Comparison of ENCODE assay signal across 9 cellular contexts in the genomic region with DNA sequence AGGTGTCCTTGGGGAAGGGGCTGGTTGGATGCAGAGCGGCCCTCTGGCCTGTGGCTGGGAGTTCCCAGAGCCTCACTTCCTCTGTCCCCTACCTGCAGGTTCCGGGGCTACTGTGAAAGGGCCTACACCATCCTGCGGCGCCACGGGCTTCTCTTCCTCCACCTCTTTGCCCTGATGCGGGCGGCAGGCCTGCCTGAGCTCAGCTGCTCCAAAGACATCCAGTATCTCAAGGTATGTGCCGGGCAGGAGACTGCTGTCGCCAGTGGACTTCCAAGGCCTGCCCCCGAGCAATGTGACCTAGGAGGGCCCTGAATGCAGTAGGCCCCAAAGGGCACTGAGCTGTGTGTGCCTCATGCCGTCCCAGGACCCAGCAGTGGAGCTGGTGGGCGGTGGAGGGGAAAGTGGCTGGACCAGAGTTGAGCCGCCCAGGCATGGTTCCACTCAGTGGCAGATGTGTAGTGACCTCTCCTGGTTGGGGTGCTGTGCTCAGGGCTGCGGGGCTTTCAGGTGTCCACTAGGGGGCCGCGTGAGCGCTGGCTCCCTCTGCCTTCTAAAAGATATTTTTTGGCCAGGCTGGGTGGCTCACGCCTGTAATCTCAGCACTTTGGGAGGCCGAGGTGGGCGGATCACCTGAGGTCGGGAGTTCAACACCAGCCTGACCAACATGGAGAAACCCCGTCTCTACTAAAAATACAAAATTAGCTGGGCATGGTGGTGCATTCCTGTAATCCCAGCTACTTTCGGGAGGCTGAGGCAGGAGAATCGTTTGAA.
DNase-seq lines count a peak whose midpoint lies in the region; ATAC-seq and TF ChIP-seq lines count a peak whose summit lies in the region.
"Had no signal": no experiment of that assay in that cellular context is flagged by ENCODE, and none has a peak within 500 bp of the region (broad histone marks: within the 10 kb centered on the region; RNA-seq: fewer than 3 reads in every experiment).

No MANE protein-coding gene starts in this region.

- no peak overlapping the region for H4K91ac ChIP-seq in mesenchymal stem cell (ENCODE audit: low read length)

- H3K4me2 ChIP-seq in mesenchymal stem cell (ENCODE audit: low read length, poor library complexity, severe bottlenecking), result no peak overlapping the region

- TF ChIP-seq POLR2A in suprapubic skin (IDR thresholded peaks at IDR 0.05), result no peak

- intact Hi-C loops in CD8-positive, alpha-beta T cell (cut with DNase I, micrococcal nuclease), result loop anchor here in 1 of 2 experiments (1.0 to 5.0 kb wide), 4 partner anchors 8 to 142 kb away; no protein-coding TSS in a partner anchor
- intact Hi-C loops in dendritic cell treated with granulocyte-macrophage colony-stimulating factor and Interleukin-4, amounts not matched to agents 40 ng/mL and 50 ng/mL, for 4 days (cut with micrococcal nuclease), result no loop called here

- H3K27me3 Mint-ChIP-seq in CD8-positive, alpha-beta T cell (ENCODE audit: low read depth), result no peaks in the 10 kb centered on the region
- no peaks in the 10 kb centered on the region for H3K27me3 Mint-ChIP-seq in dendritic cell treated with granulocyte-macrophage colony-stimulating factor and Interleukin-4, amounts not matched to agents 40 ng/mL and 50 ng/mL, for 4 days
- H3K27me3 Mint-ChIP-seq: stimulated activated naive CD8-positive, alpha-beta T cell treated with anti-CD3 and anti-CD28 coated beads, Interleukin-15, Interleukin-2, amounts not matched to agents 100 ng/mL and 50 ng/mL, for 24 hours had no signal

- H3K27ac ChIP-seq in CD8-positive, alpha-beta T cell (ENCODE audit: low read depth, low read length), result peak overlapping the region; percentile 16
- no peak overlapping the region for H3K27ac ChIP-seq in mesenchymal stem cell (ENCODE audit: low read length, poor library complexity, severe bottlenecking)
- no peak overlapping the region for H3K27ac ChIP-seq in suprapubic skin

- no peak overlapping the region for H3K23ac ChIP-seq in mesenchymal stem cell (ENCODE audit: low read length in 2 of 2)

- H3K4me1 ChIP-seq in CD8-positive, alpha-beta T cell (ENCODE audit: insufficient read depth, low read length), result peaks cover 82% of the 10 kb centered on the region
- H3K4me1 ChIP-seq in mesenchymal stem cell (ENCODE audit: control insufficient read depth, insufficient read depth, low read depth, low read length), result peaks cover 30% of the 10 kb centered on the region
- peaks cover 9% of the 10 kb centered on the region for H3K4me1 ChIP-seq in suprapubic skin

- H2BK15ac ChIP-seq in mesenchymal stem cell (ENCODE audit: low read depth, poor library complexity, severe bottlenecking), result no peak overlapping the region

- CTCF ChIA-PET in CD8-positive, alpha-beta T cell (lab: Charles Lee), result interaction anchor here (0.6 to 25.4 kb wide), 21 partner anchors 8 to 143 kb away, joined by 3 to 319 read pairs (median 5); no protein-coding TSS in a partner anchor

- 73% methylated on average over 24 of the region's 24 CpGs for WGBS in mesenchymal stem cell
- WGBS in suprapubic skin, result 78% methylated on average over 19 of the region's 24 CpGs

- TF ChIP-seq EP300 in suprapubic skin (IDR thresholded peaks at IDR 0.05), result no peak

- peak; percentile 47 for ATAC-seq in CD8-positive, alpha-beta T cell
- ATAC-seq in GM18870 (IDR thresholded peaks at IDR 0.05; ENCODE audit: unreplicated experiment), result no peak

- H3K27ac Mint-ChIP-seq in CD8-positive, alpha-beta T cell, result peak overlapping the region; percentile 80
- H3K27ac Mint-ChIP-seq in dendritic cell treated with granulocyte-macrophage colony-stimulating factor and Interleukin-4, amounts not matched to agents 40 ng/mL and 50 ng/mL, for 4 days, result peak overlapping the region; percentile 27
- H3K27ac Mint-ChIP-seq: stimulated activated naive CD8-positive, alpha-beta T cell treated with anti-CD3 and anti-CD28 coated beads, Interleukin-15, Interleukin-2, amounts not matched to agents 100 ng/mL and 50 ng/mL, for 24 hours had no signal

- H3K9me3 Mint-ChIP-seq in CD8-positive, alpha-beta T cell, result no peaks in the 10 kb centered on the region
- H3K9me3 Mint-ChIP-seq in dendritic cell treated with granulocyte-macrophage colony-stimulating factor and Interleukin-4, amounts not matched to agents 40 ng/mL and 50 ng/mL, for 4 days, result peaks cover 11% of the 10 kb centered on the region
- H3K9me3 Mint-ChIP-seq: stimulated activated naive CD8-positive, alpha-beta T cell treated with anti-CD3 and anti-CD28 coated beads, Interleukin-15, Interleukin-2, amounts not matched to agents 100 ng/mL and 50 ng/mL, for 24 hours had no signal

- H2BK5ac ChIP-seq in mesenchymal stem cell (ENCODE audit: low read depth, low read length, poor library complexity, severe bottlenecking), result no peak overlapping the region

- H3K27me3 ChIP-seq in CD8-positive, alpha-beta T cell (ENCODE audit: insufficient read depth, low read length), result no peaks in the 10 kb centered on the region
- H3K27me3 ChIP-seq in mesenchymal stem cell (ENCODE audit: control insufficient read depth in 1 of 2, insufficient read depth in 1 of 2, low read length in 2 of 2), result no peaks in the 10 kb centered on the region
- H3K27me3 ChIP-seq in suprapubic skin, result no peaks in the 10 kb centered on the region

- H2BK12ac ChIP-seq in mesenchymal stem cell (ENCODE audit: low read length in 2 of 2), result no peak overlapping the region

- H3K79me1 ChIP-seq in mesenchymal stem cell (replicated peaks; ENCODE audit: low read length, poor library complexity, severe bottlenecking), result peaks cover 28% of the 10 kb centered on the region

- H3K36me3 Mint-ChIP-seq in CD8-positive, alpha-beta T cell, result peaks cover 80% of the 10 kb centered on the region
- peaks cover 97% of the 10 kb centered on the region for H3K36me3 Mint-ChIP-seq in dendritic cell treated with granulocyte-macrophage colony-stimulating factor and Interleukin-4, amounts not matched to agents 40 ng/mL and 50 ng/mL, for 4 days (ENCODE audit: low read depth)

- peak overlapping the region; percentile 8 for H3K4me3 Mint-ChIP-seq in CD8-positive, alpha-beta T cell
- H3K4me3 Mint-ChIP-seq in dendritic cell treated with granulocyte-macrophage colony-stimulating factor and Interleukin-4, amounts not matched to agents 40 ng/mL and 50 ng/mL, for 4 days, result no peak overlapping the region
- H3K4me3 Mint-ChIP-seq: stimulated activated naive CD8-positive, alpha-beta T cell treated with anti-CD3 and anti-CD28 coated beads, Interleukin-15, Interleukin-2, amounts not matched to agents 100 ng/mL and 50 ng/mL, for 24 hours had no signal

- TF ChIP-seq CTCF in CD8-positive, alpha-beta T cell (IDR thresholded peaks at IDR 0.05), result peak; percentile 97
- TF ChIP-seq CTCF in suprapubic skin (IDR thresholded peaks at IDR 0.05), result peak; percentile 47 to 83

- peaks cover 67% of the 10 kb centered on the region for H3K36me3 ChIP-seq in CD8-positive, alpha-beta T cell (ENCODE audit: insufficient read depth, low read length)
- H3K36me3 ChIP-seq in mesenchymal stem cell (ENCODE audit: control insufficient read depth in 1 of 2, insufficient read depth in 2 of 2, low read depth in 1 of 2, low read length in 2 of 2) (peaks cover 50 to 84% of the 10 kb centered on the region in 2 experiments), suprapubic skin (peaks cover 65% of the 10 kb centered on the region)

- no peak overlapping the region for H2BK120ac ChIP-seq in mesenchymal stem cell (ENCODE audit: low read depth, low read length)

- no peak overlapping the region for H3K18ac ChIP-seq in mesenchymal stem cell (ENCODE audit: low read depth in 1 of 2, low read length in 2 of 2)

- no peak overlapping the region for H4K8ac ChIP-seq in mesenchymal stem cell (ENCODE audit: low read length)

- H2AK5ac ChIP-seq in mesenchymal stem cell (ENCODE audit: low read length, severe bottlenecking), result no peak overlapping the region

- H3K4ac ChIP-seq in mesenchymal stem cell (ENCODE audit: low read depth in 1 of 2, low read length in 2 of 2), result no peak overlapping the region

- peaks cover 71% of the 10 kb centered on the region for H3K4me1 Mint-ChIP-seq in CD8-positive, alpha-beta T cell (ENCODE audit: low read depth)
- H3K4me1 Mint-ChIP-seq in dendritic cell treated with granulocyte-macrophage colony-stimulating factor and Interleukin-4, amounts not matched to agents 40 ng/mL and 50 ng/mL, for 4 days (ENCODE audit: low read depth), result peaks cover 40% of the 10 kb centered on the region

- POLR2A ChIA-PET in CD8-positive, alpha-beta T cell (lab: Charles Lee), result interaction anchor here (0.6 to 7.0 kb wide), 3 partner anchors 9 to 95 kb away, joined by 3 to 71 read pairs (median 6); no protein-coding TSS in a partner anchor

- no peak overlapping the region for H2AFZ ChIP-seq in mesenchymal stem cell (ENCODE audit: low read depth, low read length)

- no peak overlapping the region for H3K4me3 ChIP-seq in CD8-positive, alpha-beta T cell (ENCODE audit: low read depth, low read length)
- no peak overlapping the region for H3K4me3 ChIP-seq in mesenchymal stem cell (ENCODE audit: insufficient read depth in 1 of 2, low read depth in 1 of 2, low read length in 2 of 2)
- no peak overlapping the region for H3K4me3 ChIP-seq in suprapubic skin

- peak; percentile 47 to 84 (median 69) for DNase-seq in CD8-positive, alpha-beta T cell
- peak; percentile 45 for DNase-seq in H4 (ENCODE audit: low spot score)
- DNase-seq in NCI-H345 (lab: John Stamatoyannopoulos, UW), result peak; percentile 55
- peak; percentile 82 for DNase-seq in activated CD4-positive, alpha-beta T cell treated with anti-CD3 and anti-CD28 coated beads for 48 hours
- peak; percentile 57 for DNase-seq in mesenchymal stem cell
- DNase-seq in suprapubic skin (ENCODE audit: low spot score in 2 of 2), result no peak

- H3K9me3 ChIP-seq in CD8-positive, alpha-beta T cell (ENCODE audit: low read length), result no peaks in the 10 kb centered on the region
- peaks cover 14% of the 10 kb centered on the region for H3K9me3 ChIP-seq in mesenchymal stem cell (ENCODE audit: control insufficient read depth, low read length)
- no peaks in the 10 kb centered on the region for H3K9me3 ChIP-seq in suprapubic skin

- no peak overlapping the region for H3K9ac ChIP-seq in mesenchymal stem cell (ENCODE audit: low read length)

- no peak overlapping the region for H3K14ac ChIP-seq in mesenchymal stem cell (ENCODE audit: low read length in 2 of 2)

Comparison
In these comparisons a context has a peak if more than half of its experiments do, and no peak if none do; other contexts are left out.
1. DNase-seq: peak in CD8-positive, alpha-beta T cell (7 of 7), H4 (single experiment), NCI-H345 (single experiment), activated CD4-positive, alpha-beta T cell treated with anti-CD3 and anti-CD28 coated beads for 48 hours (single experiment) and mesenchymal stem cell (single experiment); none in suprapubic skin (0 of 2).